Comparison of ENCODE assay signal across 20 cellular contexts in genomic region chr10:62029401-62029800, GRCh38.
A peak's percentile ranks its signal among the peaks of the same experiment; 100 is the strongest.
DNase-seq lines count a peak whose midpoint lies in the region; ATAC-seq and TF ChIP-seq lines count a peak whose summit lies in the region.
"Had no signal": no experiment of that assay in that cellular context is flagged by ENCODE, and none has a peak within 500 bp of the region (broad histone marks: within the 10 kb centered on the region; RNA-seq: fewer than 3 reads in every experiment).

No MANE protein-coding gene starts in this region.

- H3K9ac ChIP-seq in colonic mucosa (ENCODE audit: low read depth in 2 of 2, low read length in 2 of 2) = no peak overlapping the region

- no peaks in the 10 kb centered on the region for H3K9me3 Mint-ChIP-seq in activated T-cell treated with anti-CD3 and anti-CD28 coated beads, Interleukin-2, amount 50 U/mL, for 72 hours
- no peaks in the 10 kb centered on the region for H3K9me3 Mint-ChIP-seq in HFFc6
- H3K9me3 Mint-ChIP-seq in activated T-helper 17 cell treated with anti-CD3 and anti-CD28 coated beads, Interleukin-2, amount 50 U/mL, for 72 hours = no peaks in the 10 kb centered on the region
- H3K9me3 Mint-ChIP-seq in stimulated activated effector memory CD8-positive, alpha-beta T cell treated with anti-CD3 and anti-CD28 coated beads, Interleukin-12 subunit alpha, Interleukin-12 subunit beta, amount 100 ng/mL, for 72 hours = no peaks in the 10 kb centered on the region
- H3K9me3 Mint-ChIP-seq: mesothelial cell of epicardium had no signal

- H3K4me1 ChIP-seq in colonic mucosa = no peaks in the 10 kb centered on the region

- no peak overlapping the region for H3K27ac ChIP-seq in colonic mucosa

- intact Hi-C loops in colonic mucosa (cut with DNase I) = no loop called here

- peak overlapping the region; percentile 31 to 50 for H3K4me3 Mint-ChIP-seq in activated T-cell treated with anti-CD3 and anti-CD28 coated beads, Interleukin-2, amount 50 U/mL, for 72 hours
- peak overlapping the region; percentile 73 for H3K4me3 Mint-ChIP-seq in HFFc6
- H3K4me3 Mint-ChIP-seq in activated T-helper 17 cell treated with anti-CD3 and anti-CD28 coated beads, Interleukin-2, amount 50 U/mL, for 72 hours = peak overlapping the region; percentile 49
- no peak overlapping the region for H3K4me3 Mint-ChIP-seq in stimulated activated effector memory CD8-positive, alpha-beta T cell treated with anti-CD3 and anti-CD28 coated beads, Interleukin-12 subunit alpha, Interleukin-12 subunit beta, amount 100 ng/mL, for 72 hours
- H3K4me3 Mint-ChIP-seq: brain, mesothelial cell of epicardium had no signal

- H3K27me3 Mint-ChIP-seq in activated T-cell treated with anti-CD3 and anti-CD28 coated beads, Interleukin-2, amount 50 U/mL, for 72 hours (ENCODE audit: low read depth) = no peaks in the 10 kb centered on the region
- H3K27me3 Mint-ChIP-seq in HFFc6 (ENCODE audit: insufficient read depth) = peaks cover 10% of the 10 kb centered on the region
- no peaks in the 10 kb centered on the region for H3K27me3 Mint-ChIP-seq in activated T-helper 17 cell treated with anti-CD3 and anti-CD28 coated beads, Interleukin-2, amount 50 U/mL, for 72 hours
- H3K27me3 Mint-ChIP-seq: brain had no signal

- H3K4me1 Mint-ChIP-seq in activated T-cell treated with anti-CD3 and anti-CD28 coated beads, Interleukin-2, amount 50 U/mL, for 72 hours (ENCODE audit: low read depth) = peaks cover 95% of the 10 kb centered on the region
- peaks cover 88% of the 10 kb centered on the region for H3K4me1 Mint-ChIP-seq in HFFc6 (ENCODE audit: low read depth)
- peaks cover 48% of the 10 kb centered on the region for H3K4me1 Mint-ChIP-seq in activated T-helper 17 cell treated with anti-CD3 and anti-CD28 coated beads, Interleukin-2, amount 50 U/mL, for 72 hours
- peaks cover 45% of the 10 kb centered on the region for H3K4me1 Mint-ChIP-seq in stimulated activated effector memory CD8-positive, alpha-beta T cell treated with anti-CD3 and anti-CD28 coated beads, Interleukin-12 subunit alpha, Interleukin-12 subunit beta, amount 100 ng/mL, for 72 hours

- no peak overlapping the region for H3K4me3 ChIP-seq in colonic mucosa
- H3K4me3 ChIP-seq: upper lobe of left lung had no signal

- peak overlapping the region; percentile 92 for H3K27ac Mint-ChIP-seq in activated T-cell treated with anti-CD3 and anti-CD28 coated beads, Interleukin-2, amount 50 U/mL, for 72 hours
- peak overlapping the region; percentile 83 for H3K27ac Mint-ChIP-seq in HFFc6
- peak overlapping the region; percentile 67 for H3K27ac Mint-ChIP-seq in activated T-helper 17 cell treated with anti-CD3 and anti-CD28 coated beads, Interleukin-2, amount 50 U/mL, for 72 hours
- H3K27ac Mint-ChIP-seq in stimulated activated effector memory CD8-positive, alpha-beta T cell treated with anti-CD3 and anti-CD28 coated beads, Interleukin-12 subunit alpha, Interleukin-12 subunit beta, amount 100 ng/mL, for 72 hours = peak overlapping the region; percentile 57
- H3K27ac Mint-ChIP-seq: mesothelial cell of epicardium had no signal

- no peak for TF ChIP-seq CTCF in HFFc6 (IDR thresholded peaks at IDR 0.05)
- TF ChIP-seq CTCF in colonic mucosa (IDR thresholded peaks at IDR 0.05) = no peak

- no peaks in the 10 kb centered on the region for H3K9me3 ChIP-seq in colonic mucosa
- H3K9me3 ChIP-seq: upper lobe of left lung had no signal

- H3K36me3 Mint-ChIP-seq in activated T-cell treated with anti-CD3 and anti-CD28 coated beads, Interleukin-2, amount 50 U/mL, for 72 hours (ENCODE audit: insufficient read depth in 2 of 2) = peaks cover 8 to 27% of the 10 kb centered on the region in 2 donors
- peaks cover 45% of the 10 kb centered on the region for H3K36me3 Mint-ChIP-seq in HFFc6 (ENCODE audit: low read depth)
- H3K36me3 Mint-ChIP-seq in activated T-helper 17 cell treated with anti-CD3 and anti-CD28 coated beads, Interleukin-2, amount 50 U/mL, for 72 hours (ENCODE audit: low read depth) = peaks cover 75% of the 10 kb centered on the region
- peaks cover 45% of the 10 kb centered on the region for H3K36me3 Mint-ChIP-seq in stimulated activated effector memory CD8-positive, alpha-beta T cell treated with anti-CD3 and anti-CD28 coated beads, Interleukin-12 subunit alpha, Interleukin-12 subunit beta, amount 100 ng/mL, for 72 hours

- no peaks in the 10 kb centered on the region for H3K36me3 ChIP-seq in colonic mucosa
- H3K36me3 ChIP-seq: upper lobe of left lung had no signal

- H3K27me3 ChIP-seq in colonic mucosa = no peaks in the 10 kb centered on the region
- H3K27me3 ChIP-seq: upper lobe of left lung had no signal

- no peak for DNase-seq in activated T-cell treated with anti-CD3 and anti-CD28 coated beads, Interleukin-2, amount 50 U/mL, for 72 hours
- DNase-seq in activated T-cell treated with anti-CD3 and anti-CD28 coated beads, Interleukin-2, amount 50 U/mL, for 1 hour = no peak
- DNase-seq in HFFc6 = peak; percentile 21
- no peak for DNase-seq in stimulated activated effector memory CD8-positive, alpha-beta T cell treated with anti-CD3 and anti-CD28 coated beads, Interleukin-12 subunit alpha, Interleukin-12 subunit beta, amount 100 ng/mL, for 72 hours (ENCODE audit: low spot score in 2 of 2)
- no peak for DNase-seq in NK-92 (lab: John Stamatoyannopoulos, UW; ENCODE audit: unreplicated experiment)
- no peak for DNase-seq in colonic mucosa
- DNase-seq: activated CD4-positive, alpha-beta T cell treated with anti-CD3 and anti-CD28 coated beads for 1 hour; activated CD8-positive, alpha-beta memory T cell treated with anti-CD3 and anti-CD28 coated beads, Interleukin-2, amount 50 U/mL, for 4 hours; COR-L47; head of caudate nucleus; NCI-H187; NCI-H774; stimulated activated CD4-positive, alpha-beta T cell treated with anti-CD3 and anti-CD28 coated beads, Interleukin-2, amount 100 ng/mL, for 24 hours; T-helper 9 cell; upper lobe of left lung had no signal

- ATAC-seq in activated T-cell treated with anti-CD3 and anti-CD28 coated beads, Interleukin-2, amount 50 U/mL, for 72 hours (replicated peaks in 1 of 2) = peak in 1 of 2 donors; percentile 33
- peak; percentile 78 for ATAC-seq in activated T-helper 17 cell treated with anti-CD3 and anti-CD28 coated beads, Interleukin-2, amount 50 U/mL, for 72 hours (replicated peaks)
- peak; percentile 57 for ATAC-seq in stimulated activated effector memory CD8-positive, alpha-beta T cell treated with anti-CD3 and anti-CD28 coated beads, Interleukin-12 subunit alpha, Interleukin-12 subunit beta, amount 100 ng/mL, for 72 hours
- no peak for ATAC-seq in HG03139 (IDR thresholded peaks at IDR 0.05; ENCODE audit: unreplicated experiment)
- ATAC-seq: Panc1 had no signal
